1 cellular context compared by ENCODE assay signal in the genomic region with DNA sequence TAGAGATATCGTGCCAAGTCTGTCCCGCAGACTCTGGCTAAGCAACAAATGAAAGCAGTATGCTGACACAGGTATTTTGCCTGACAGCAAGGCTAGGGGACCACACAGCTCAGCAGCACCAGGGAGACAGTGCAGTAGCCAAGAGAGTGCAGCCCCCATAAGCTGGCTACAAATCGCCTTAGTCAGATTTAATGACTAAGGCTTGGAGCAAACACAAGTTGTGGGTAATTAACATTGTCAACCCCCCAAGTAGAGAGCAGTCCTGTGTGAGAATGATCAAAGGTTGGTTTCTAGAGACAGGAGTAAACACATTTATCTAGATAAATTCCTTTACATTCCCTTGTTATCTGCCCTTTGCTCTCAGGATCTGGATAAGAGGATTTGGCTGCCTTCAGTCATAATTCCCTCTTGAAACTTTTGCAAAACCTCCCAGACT.
TF ChIP-seq lines count a peak whose summit lies in the region.

No MANE protein-coding gene starts in this region.

TF ChIP-seq in GM23338, 12 proteins besides CTCF, POLR2A, EP300 and RAD21 (continued from another document):
- TF ChIP-seq, protein P1, sequence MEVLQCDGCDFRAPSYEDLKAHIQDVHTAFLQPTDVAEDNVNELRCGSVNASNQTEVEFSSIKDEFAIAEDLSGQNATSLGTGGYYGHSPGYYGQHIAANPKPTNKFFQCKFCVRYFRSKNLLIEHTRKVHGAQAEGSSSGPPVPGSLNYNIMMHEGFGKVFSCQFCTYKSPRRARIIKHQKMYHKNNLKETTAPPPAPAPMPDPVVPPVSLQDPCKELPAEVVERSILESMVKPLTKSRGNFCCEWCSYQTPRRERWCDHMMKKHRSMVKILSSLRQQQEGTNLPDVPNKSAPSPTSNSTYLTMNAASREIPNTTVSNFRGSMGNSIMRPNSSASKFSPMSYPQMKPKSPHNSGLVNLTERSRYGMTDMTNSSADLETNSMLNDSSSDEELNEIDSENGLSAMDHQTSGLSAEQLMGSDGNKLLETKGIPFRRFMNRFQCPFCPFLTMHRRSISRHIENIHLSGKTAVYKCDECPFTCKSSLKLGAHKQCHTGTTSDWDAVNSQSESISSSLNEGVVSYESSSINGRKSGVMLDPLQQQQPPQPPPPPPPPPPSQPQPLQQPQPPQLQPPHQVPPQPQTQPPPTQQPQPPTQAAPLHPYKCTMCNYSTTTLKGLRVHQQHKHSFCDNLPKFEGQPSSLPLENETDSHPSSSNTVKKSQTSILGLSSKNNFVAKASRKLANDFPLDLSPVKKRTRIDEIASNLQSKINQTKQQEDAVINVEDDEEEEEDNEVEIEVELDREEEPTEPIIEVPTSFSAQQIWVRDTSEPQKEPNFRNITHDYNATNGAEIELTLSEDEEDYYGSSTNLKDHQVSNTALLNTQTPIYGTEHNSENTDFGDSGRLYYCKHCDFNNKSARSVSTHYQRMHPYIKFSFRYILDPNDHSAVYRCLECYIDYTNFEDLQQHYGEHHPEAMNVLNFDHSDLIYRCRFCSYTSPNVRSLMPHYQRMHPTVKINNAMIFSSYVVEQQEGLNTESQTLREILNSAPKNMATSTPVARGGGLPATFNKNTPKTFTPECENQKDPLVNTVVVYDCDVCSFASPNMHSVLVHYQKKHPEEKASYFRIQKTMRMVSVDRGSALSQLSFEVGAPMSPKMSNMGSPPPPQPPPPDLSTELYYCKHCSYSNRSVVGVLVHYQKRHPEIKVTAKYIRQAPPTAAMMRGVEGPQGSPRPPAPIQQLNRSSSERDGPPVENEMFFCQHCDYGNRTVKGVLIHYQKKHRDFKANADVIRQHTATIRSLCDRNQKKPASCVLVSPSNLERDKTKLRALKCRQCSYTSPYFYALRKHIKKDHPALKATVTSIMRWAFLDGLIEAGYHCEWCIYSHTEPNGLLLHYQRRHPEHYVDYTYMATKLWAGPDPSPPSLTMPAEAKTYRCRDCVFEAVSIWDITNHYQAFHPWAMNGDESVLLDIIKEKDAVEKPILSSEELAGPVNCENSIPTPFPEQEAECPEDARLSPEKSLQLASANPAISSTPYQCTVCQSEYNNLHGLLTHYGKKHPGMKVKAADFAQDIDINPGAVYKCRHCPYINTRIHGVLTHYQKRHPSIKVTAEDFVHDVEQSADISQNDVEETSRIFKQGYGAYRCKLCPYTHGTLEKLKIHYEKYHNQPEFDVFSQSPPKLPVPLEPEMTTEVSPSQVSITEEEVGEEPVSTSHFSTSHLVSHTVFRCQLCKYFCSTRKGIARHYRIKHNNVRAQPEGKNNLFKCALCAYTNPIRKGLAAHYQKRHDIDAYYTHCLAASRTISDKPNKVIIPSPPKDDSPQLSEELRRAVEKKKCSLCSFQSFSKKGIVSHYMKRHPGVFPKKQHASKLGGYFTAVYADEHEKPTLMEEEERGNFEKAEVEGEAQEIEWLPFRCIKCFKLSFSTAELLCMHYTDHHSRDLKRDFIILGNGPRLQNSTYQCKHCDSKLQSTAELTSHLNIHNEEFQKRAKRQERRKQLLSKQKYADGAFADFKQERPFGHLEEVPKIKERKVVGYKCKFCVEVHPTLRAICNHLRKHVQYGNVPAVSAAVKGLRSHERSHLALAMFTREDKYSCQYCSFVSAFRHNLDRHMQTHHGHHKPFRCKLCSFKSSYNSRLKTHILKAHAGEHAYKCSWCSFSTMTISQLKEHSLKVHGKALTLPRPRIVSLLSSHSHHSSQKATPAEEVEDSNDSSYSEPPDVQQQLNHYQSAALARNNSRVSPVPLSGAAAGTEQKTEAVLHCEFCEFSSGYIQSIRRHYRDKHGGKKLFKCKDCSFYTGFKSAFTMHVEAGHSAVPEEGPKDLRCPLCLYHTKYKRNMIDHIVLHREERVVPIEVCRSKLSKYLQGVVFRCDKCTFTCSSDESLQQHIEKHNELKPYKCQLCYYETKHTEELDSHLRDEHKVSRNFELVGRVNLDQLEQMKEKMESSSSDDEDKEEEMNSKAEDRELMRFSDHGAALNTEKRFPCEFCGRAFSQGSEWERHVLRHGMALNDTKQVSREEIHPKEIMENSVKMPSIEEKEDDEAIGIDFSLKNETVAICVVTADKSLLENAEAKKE (CRISPR knock-in tag; IDR thresholded peaks at IDR 0.05) = no peak
- TF ChIP-seq POLR2AphosphoS5 (IDR thresholded peaks at IDR 0.05; ENCODE audit: low read depth) (no peak), CREB1 (CRISPR knock-in tag; IDR thresholded peaks at IDR 0.05; ENCODE audit: low read depth) (no peak), ZNF331 (CRISPR knock-in tag; IDR thresholded peaks at IDR 0.05; ENCODE audit: low read depth) (no peak), NANOG (IDR thresholded peaks at IDR 0.05; ENCODE audit: borderline replicate concordance) (no peak), EZH2 (IDR thresholded peaks at IDR 0.05; ENCODE audit: low read depth, unreplicated experiment) (no peak), JUNB (IDR thresholded peaks at IDR 0.05; ENCODE audit: unreplicated experiment) (no peak), STAT1 (IDR thresholded peaks at IDR 0.05; ENCODE audit: unreplicated experiment) (no peak), EZH2phosphoT487 (IDR thresholded peaks at IDR 0.05; ENCODE audit: unreplicated experiment) (no peak)
- TF ChIP-seq, protein P2, sequence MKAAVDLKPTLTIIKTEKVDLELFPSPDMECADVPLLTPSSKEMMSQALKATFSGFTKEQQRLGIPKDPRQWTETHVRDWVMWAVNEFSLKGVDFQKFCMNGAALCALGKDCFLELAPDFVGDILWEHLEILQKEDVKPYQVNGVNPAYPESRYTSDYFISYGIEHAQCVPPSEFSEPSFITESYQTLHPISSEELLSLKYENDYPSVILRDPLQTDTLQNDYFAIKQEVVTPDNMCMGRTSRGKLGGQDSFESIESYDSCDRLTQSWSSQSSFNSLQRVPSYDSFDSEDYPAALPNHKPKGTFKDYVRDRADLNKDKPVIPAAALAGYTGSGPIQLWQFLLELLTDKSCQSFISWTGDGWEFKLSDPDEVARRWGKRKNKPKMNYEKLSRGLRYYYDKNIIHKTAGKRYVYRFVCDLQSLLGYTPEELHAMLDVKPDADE (IDR thresholded peaks at IDR 0.05) = no peak
- TF ChIP-seq, protein P3, sequence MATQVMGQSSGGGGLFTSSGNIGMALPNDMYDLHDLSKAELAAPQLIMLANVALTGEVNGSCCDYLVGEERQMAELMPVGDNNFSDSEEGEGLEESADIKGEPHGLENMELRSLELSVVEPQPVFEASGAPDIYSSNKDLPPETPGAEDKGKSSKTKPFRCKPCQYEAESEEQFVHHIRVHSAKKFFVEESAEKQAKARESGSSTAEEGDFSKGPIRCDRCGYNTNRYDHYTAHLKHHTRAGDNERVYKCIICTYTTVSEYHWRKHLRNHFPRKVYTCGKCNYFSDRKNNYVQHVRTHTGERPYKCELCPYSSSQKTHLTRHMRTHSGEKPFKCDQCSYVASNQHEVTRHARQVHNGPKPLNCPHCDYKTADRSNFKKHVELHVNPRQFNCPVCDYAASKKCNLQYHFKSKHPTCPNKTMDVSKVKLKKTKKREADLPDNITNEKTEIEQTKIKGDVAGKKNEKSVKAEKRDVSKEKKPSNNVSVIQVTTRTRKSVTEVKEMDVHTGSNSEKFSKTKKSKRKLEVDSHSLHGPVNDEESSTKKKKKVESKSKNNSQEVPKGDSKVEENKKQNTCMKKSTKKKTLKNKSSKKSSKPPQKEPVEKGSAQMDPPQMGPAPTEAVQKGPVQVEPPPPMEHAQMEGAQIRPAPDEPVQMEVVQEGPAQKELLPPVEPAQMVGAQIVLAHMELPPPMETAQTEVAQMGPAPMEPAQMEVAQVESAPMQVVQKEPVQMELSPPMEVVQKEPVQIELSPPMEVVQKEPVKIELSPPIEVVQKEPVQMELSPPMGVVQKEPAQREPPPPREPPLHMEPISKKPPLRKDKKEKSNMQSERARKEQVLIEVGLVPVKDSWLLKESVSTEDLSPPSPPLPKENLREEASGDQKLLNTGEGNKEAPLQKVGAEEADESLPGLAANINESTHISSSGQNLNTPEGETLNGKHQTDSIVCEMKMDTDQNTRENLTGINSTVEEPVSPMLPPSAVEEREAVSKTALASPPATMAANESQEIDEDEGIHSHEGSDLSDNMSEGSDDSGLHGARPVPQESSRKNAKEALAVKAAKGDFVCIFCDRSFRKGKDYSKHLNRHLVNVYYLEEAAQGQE (IDR thresholded peaks at IDR 0.05; ENCODE audit: unreplicated experiment) = no peak
